In the genomic region with DNA sequence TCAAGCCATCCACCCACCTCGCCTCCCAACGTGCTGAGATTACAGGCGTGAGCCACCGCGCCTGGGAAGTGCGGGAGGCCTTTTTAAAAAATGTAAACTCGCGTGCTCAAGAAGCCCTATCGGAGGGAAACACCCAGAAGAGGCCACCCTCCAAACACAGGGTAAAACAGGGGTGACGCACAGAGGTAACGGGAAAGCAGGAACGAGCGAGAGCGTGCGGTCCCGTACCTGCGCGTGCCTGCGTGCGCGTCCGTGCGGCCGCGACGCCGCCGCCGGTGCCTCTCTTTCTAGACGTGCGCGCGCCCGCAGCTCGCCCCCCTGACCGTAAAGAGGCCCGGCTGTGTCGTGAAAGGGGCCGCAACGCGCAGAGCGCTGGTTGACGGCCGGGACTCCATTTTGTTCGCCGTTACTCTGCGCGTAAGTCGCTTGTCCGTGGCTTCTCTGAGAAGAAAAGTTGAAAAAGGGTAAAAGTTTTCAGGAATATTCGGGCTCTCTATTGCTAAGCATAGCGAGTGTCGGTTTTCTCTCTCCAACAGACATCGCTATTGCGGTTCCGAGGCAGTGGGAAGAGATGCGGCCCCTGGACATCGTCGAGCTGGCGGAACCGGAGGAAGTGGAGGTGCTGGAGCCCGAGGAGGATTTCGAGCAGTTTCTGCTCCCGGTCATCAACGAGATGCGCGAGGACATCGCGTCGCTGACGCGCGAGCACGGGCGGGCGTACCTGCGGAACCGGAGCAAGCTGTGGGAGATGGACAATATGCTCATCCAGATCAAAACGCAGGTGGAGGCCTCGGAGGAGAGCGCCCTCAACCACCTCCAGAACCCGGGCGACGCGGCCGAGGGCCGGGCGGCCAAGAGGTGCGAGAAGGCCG, we compare ENCODE assay signal across 1 cellular context.
TF ChIP-seq lines count a peak whose summit lies in the region.

Gene MRFAP1, plus strand, starts transcription at position 394 of the 872 bp plus-strand sequence. Its CDS starts 178 bp downstream, at position 572.

TF ChIP-seq in IMR-90, 13 proteins besides CTCF, POLR2A, EP300 and RAD21 (continued from another document):
- TF ChIP-seq BHLHE40 (IDR thresholded peaks at IDR 0.05; ENCODE audit: low read depth, low read length) (peak; percentile 73), RCOR1 (IDR thresholded peaks at IDR 0.05; ENCODE audit: insufficient replicate concordance, low read length) (no peak), NFE2L2 (IDR thresholded peaks at IDR 0.05; ENCODE audit: low read depth, low read length) (no peak), CEBPB (IDR thresholded peaks at IDR 0.05; ENCODE audit: low read depth, low read length) (no peak)
- TF ChIP-seq, protein P1, sequence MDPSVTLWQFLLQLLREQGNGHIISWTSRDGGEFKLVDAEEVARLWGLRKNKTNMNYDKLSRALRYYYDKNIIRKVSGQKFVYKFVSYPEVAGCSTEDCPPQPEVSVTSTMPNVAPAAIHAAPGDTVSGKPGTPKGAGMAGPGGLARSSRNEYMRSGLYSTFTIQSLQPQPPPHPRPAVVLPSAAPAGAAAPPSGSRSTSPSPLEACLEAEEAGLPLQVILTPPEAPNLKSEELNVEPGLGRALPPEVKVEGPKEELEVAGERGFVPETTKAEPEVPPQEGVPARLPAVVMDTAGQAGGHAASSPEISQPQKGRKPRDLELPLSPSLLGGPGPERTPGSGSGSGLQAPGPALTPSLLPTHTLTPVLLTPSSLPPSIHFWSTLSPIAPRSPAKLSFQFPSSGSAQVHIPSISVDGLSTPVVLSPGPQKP (IDR thresholded peaks at IDR 0.05; ENCODE audit: borderline replicate concordance, low read depth, low read length): no peak
TF ChIP-seq in IMR-90: peak in this region for 2.
